ENCODE assay signal across 8 cellular contexts in the genomic region with DNA sequence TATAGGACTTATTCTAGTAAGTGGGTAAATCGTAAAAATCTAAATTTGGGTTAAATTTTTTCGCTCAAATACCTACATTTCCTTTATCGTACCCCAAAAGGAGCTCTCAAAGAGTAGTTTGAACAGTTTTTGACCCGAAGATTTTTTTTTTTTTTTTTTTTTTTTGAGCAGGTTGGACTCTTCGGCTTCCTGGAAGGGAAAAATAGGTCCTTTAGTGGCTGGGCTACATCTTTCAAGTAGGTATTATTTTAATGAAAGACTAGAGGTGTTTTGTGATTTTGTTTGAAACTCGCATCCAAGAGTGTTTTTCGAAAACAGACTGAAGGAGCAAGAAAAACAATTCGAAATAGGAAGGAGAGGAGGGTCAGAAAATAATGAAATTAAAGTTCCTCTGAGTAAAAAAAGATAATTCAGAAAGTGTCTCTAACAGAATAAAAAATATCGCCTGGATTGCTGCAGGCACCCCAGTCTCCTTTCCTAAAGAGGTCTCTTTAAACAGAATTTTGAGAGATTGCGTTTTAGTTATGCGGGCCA. TPM values are rescaled to one million over a fixed set of nuclear protein-coding genes. Genes with fewer than 3 reads are reported as not detected.
A peak's percentile ranks its signal among the peaks of the same experiment; 100 is the strongest.
DNase-seq lines count a peak whose midpoint lies in the region; ATAC-seq and TF ChIP-seq lines count a peak whose summit lies in the region.

No MANE protein-coding gene starts in this region.

- H3K4me3 Mint-ChIP-seq in CD8-positive, alpha-beta T cell, result peak overlapping the region; percentile 94
- H3K4me3 Mint-ChIP-seq in MCF 10A (ENCODE audit: unreplicated experiment), result peak overlapping the region; percentile 98

- peaks cover 57% of the 10 kb centered on the region for H3K36me3 Mint-ChIP-seq in CD8-positive, alpha-beta T cell
- peaks cover 65% of the 10 kb centered on the region for H3K36me3 Mint-ChIP-seq in MCF 10A (ENCODE audit: insufficient read depth, unreplicated experiment)

- CTCF ChIA-PET in CD8-positive, alpha-beta T cell (lab: Charles Lee), result interaction anchor here (0.7 to 4.1 kb wide), 6 partner anchors 7 to 346 kb away, joined by 3 to 25 read pairs (median 6); no protein-coding TSS in a partner anchor
- CTCF ChIA-PET in MCF 10A (lab: Yijun Ruan, JAX), result interaction anchor here (0.7 to 1.2 kb wide), 3 partner anchors 20 to 501 kb away, joined by 3 to 4 read pairs (median 4); no protein-coding TSS in a partner anchor

- peaks cover 41% of the 10 kb centered on the region for H3K4me1 ChIP-seq in CD8-positive, alpha-beta T cell (ENCODE audit: insufficient read depth, low read length)
- H3K4me1 ChIP-seq in mesodermal cell (ENCODE audit: control insufficient read depth, insufficient read depth, low read length, poor library complexity, severe bottlenecking), result peaks cover 32% of the 10 kb centered on the region

- no peak for TF ChIP-seq CTCF in CD8-positive, alpha-beta T cell (IDR thresholded peaks at IDR 0.05)
- no peak for TF ChIP-seq CTCF in MCF 10A (IDR thresholded peaks at IDR 0.05; ENCODE audit: unreplicated experiment)

- no peaks in the 10 kb centered on the region for H3K9me3 ChIP-seq in CD8-positive, alpha-beta T cell (ENCODE audit: low read length)
- H3K9me3 ChIP-seq in KOPT-K1 (ENCODE audit: insufficient read depth, low read length, poor library complexity, severe bottlenecking) (no peaks in the 10 kb centered on the region), mesodermal cell (ENCODE audit: control insufficient read depth, low read length) (no peaks in the 10 kb centered on the region)

- intact Hi-C loops in CD8-positive, alpha-beta T cell (cut with DNase I, micrococcal nuclease), result loop anchor here in 1 of 2 experiments (5.0 kb wide), 1 partner anchor 1659 kb away; no protein-coding TSS in a partner anchor
- intact Hi-C loops in MCF 10A (cut with micrococcal nuclease), result loop anchor here (5.0 kb wide), 1 partner anchor 169 kb away; a partner anchor contains a TSS

- H3K9me3 Mint-ChIP-seq in CD8-positive, alpha-beta T cell, result no peaks in the 10 kb centered on the region
- no peaks in the 10 kb centered on the region for H3K9me3 Mint-ChIP-seq in MCF 10A (ENCODE audit: unreplicated experiment)

- no peaks in the 10 kb centered on the region for H3K27me3 Mint-ChIP-seq in CD8-positive, alpha-beta T cell (ENCODE audit: low read depth)
- H3K27me3 Mint-ChIP-seq in MCF 10A (ENCODE audit: insufficient read depth, unreplicated experiment), result no peaks in the 10 kb centered on the region

- POLR2A ChIA-PET in CD8-positive, alpha-beta T cell (lab: Charles Lee), result interaction anchor here (0.6 to 14.5 kb wide), 14 partner anchors 9 to 366 kb away, joined by 3 to 339 read pairs (median 6); a partner anchor contains a TSS
- POLR2A ChIA-PET in MCF 10A (lab: Yijun Ruan, JAX), result interaction anchor here (0.6 to 13.4 kb wide), 18 partner anchors 7 to 457 kb away, joined by 3 to 163 read pairs (median 4); a partner anchor contains a TSS

- peak overlapping the region; percentile 92 for H3K4me3 ChIP-seq in CD8-positive, alpha-beta T cell (ENCODE audit: low read depth, low read length)
- H3K4me3 ChIP-seq in mesodermal cell (ENCODE audit: extremely low read depth, insufficient read depth, low read length, poor library complexity, severe bottlenecking), result peak overlapping the region; percentile 65

- ATAC-seq in CD8-positive, alpha-beta T cell, result no peak
- no peak for ATAC-seq in HG03159 (IDR thresholded peaks at IDR 0.05; ENCODE audit: unreplicated experiment)
- ATAC-seq in HG03095 (IDR thresholded peaks at IDR 0.05; ENCODE audit: unreplicated experiment), result no peak

- 10 to 16% methylated on average over 4 to 6 of the region's 11 CpGs for WGBS in mesodermal cell (ENCODE audit: insufficient coverage in 2 of 2), 2 experiments

- no TSS peak for BruUV-seq in MCF 10A (replicated peaks; lab: Mats Ljungman, UMichigan)

- peak overlapping the region; percentile 97 for H3K27ac ChIP-seq in CD8-positive, alpha-beta T cell (ENCODE audit: low read depth, low read length)
- H3K27ac ChIP-seq in KOPT-K1 (ENCODE audit: low read depth, low read length, poor library complexity, severe bottlenecking) (peak overlapping the region; percentile 99), mesodermal cell (ENCODE audit: low read depth, low read length, severe bottlenecking) (no peak overlapping the region)

- no peaks in the 10 kb centered on the region for H3K27me3 ChIP-seq in CD8-positive, alpha-beta T cell (ENCODE audit: insufficient read depth, low read length)

- H3K27ac Mint-ChIP-seq in CD8-positive, alpha-beta T cell, result peak overlapping the region; percentile 97
- H3K27ac Mint-ChIP-seq in MCF 10A (ENCODE audit: low read depth, unreplicated experiment), result peak overlapping the region; percentile 99

- H3K36me3 ChIP-seq in CD8-positive, alpha-beta T cell (ENCODE audit: insufficient read depth, low read length), result peaks cover 26% of the 10 kb centered on the region
- H3K36me3 ChIP-seq in KOPT-K1 (ENCODE audit: insufficient read depth, low read length) (peaks cover 34% of the 10 kb centered on the region), mesodermal cell (ENCODE audit: control insufficient read depth, insufficient read depth, low read length) (peaks cover 30% of the 10 kb centered on the region)

- no peak for DNase-seq in CD8-positive, alpha-beta T cell
- peak; percentile 36 for DNase-seq in MCF 10A (ENCODE audit: unreplicated experiment)
- DNase-seq in HK-2 (ENCODE audit: unreplicated experiment), result no peak
- no peak for DNase-seq in NCI-H1417 treated with DMSO at 0.1 percent for 48 hours (lab: John Stamatoyannopoulos, UW)

- peaks cover 47% of the 10 kb centered on the region for H3K4me1 Mint-ChIP-seq in CD8-positive, alpha-beta T cell (ENCODE audit: low read depth)
- H3K4me1 Mint-ChIP-seq in MCF 10A (ENCODE audit: insufficient read depth, unreplicated experiment), result peaks cover 18% of the 10 kb centered on the region

RNA-seq across cellular contexts. Expression of a gene that starts 6.0 kb away (rescaled TPM):
- total RNA-seq in CD8-positive, alpha-beta T cell, result 100 to 1,000 TPM; 240 to 245 TPM
- total RNA-seq in MCF 10A (2022), result 33.9 and 41.6 TPM in 2 replicates
- 39.8 TPM for polyA plus RNA-seq in mesodermal cell (2013, experiment 1 of 2)
- 35.8 TPM for polyA plus RNA-seq in mesodermal cell (2013, experiment 2 of 2)

RNA-seq across cellular contexts. Expression of a gene that starts 27.2 kb away (rescaled TPM):
- total RNA-seq in CD8-positive, alpha-beta T cell, result 1 to 10 TPM in 1 of 2 experiments, under 1 TPM in 1; 0.68 to 1.7 TPM
- 0.93 TPM in 1 of 2 replicates, not detected in the other for total RNA-seq in MCF 10A (2022)
- 10.7 TPM for polyA plus RNA-seq in mesodermal cell (2013, experiment 1 of 2)
- polyA plus RNA-seq in mesodermal cell (2013, experiment 2 of 2), result 9.6 TPM
